1 cellular context compared by ENCODE assay signal in the genomic region with DNA sequence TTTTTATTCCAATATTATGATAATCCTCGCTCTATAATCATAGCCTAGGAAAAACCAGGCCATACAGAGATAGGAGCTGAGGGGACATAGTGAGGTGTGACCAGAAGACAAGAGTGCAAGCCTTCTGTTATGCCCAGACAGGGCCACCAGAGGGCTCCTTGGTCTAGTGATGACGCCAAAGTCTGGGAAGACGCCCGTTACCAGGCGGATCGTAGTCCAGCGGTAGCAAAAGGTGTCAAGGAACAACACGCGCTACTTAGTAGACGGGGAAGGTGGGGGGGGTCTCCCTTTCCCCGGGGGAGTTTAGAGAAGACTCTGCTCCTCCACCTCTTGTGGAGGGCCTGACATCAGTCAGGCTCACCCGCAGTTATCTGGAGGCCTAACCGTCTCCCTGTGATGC.
TF ChIP-seq lines count a peak whose summit lies in the region.

No MANE protein-coding gene starts in this region.

TF ChIP-seq in K562, 482 proteins besides CTCF, POLR2A, EP300 and RAD21 (continued from another document):
- TF ChIP-seq, protein P1, sequence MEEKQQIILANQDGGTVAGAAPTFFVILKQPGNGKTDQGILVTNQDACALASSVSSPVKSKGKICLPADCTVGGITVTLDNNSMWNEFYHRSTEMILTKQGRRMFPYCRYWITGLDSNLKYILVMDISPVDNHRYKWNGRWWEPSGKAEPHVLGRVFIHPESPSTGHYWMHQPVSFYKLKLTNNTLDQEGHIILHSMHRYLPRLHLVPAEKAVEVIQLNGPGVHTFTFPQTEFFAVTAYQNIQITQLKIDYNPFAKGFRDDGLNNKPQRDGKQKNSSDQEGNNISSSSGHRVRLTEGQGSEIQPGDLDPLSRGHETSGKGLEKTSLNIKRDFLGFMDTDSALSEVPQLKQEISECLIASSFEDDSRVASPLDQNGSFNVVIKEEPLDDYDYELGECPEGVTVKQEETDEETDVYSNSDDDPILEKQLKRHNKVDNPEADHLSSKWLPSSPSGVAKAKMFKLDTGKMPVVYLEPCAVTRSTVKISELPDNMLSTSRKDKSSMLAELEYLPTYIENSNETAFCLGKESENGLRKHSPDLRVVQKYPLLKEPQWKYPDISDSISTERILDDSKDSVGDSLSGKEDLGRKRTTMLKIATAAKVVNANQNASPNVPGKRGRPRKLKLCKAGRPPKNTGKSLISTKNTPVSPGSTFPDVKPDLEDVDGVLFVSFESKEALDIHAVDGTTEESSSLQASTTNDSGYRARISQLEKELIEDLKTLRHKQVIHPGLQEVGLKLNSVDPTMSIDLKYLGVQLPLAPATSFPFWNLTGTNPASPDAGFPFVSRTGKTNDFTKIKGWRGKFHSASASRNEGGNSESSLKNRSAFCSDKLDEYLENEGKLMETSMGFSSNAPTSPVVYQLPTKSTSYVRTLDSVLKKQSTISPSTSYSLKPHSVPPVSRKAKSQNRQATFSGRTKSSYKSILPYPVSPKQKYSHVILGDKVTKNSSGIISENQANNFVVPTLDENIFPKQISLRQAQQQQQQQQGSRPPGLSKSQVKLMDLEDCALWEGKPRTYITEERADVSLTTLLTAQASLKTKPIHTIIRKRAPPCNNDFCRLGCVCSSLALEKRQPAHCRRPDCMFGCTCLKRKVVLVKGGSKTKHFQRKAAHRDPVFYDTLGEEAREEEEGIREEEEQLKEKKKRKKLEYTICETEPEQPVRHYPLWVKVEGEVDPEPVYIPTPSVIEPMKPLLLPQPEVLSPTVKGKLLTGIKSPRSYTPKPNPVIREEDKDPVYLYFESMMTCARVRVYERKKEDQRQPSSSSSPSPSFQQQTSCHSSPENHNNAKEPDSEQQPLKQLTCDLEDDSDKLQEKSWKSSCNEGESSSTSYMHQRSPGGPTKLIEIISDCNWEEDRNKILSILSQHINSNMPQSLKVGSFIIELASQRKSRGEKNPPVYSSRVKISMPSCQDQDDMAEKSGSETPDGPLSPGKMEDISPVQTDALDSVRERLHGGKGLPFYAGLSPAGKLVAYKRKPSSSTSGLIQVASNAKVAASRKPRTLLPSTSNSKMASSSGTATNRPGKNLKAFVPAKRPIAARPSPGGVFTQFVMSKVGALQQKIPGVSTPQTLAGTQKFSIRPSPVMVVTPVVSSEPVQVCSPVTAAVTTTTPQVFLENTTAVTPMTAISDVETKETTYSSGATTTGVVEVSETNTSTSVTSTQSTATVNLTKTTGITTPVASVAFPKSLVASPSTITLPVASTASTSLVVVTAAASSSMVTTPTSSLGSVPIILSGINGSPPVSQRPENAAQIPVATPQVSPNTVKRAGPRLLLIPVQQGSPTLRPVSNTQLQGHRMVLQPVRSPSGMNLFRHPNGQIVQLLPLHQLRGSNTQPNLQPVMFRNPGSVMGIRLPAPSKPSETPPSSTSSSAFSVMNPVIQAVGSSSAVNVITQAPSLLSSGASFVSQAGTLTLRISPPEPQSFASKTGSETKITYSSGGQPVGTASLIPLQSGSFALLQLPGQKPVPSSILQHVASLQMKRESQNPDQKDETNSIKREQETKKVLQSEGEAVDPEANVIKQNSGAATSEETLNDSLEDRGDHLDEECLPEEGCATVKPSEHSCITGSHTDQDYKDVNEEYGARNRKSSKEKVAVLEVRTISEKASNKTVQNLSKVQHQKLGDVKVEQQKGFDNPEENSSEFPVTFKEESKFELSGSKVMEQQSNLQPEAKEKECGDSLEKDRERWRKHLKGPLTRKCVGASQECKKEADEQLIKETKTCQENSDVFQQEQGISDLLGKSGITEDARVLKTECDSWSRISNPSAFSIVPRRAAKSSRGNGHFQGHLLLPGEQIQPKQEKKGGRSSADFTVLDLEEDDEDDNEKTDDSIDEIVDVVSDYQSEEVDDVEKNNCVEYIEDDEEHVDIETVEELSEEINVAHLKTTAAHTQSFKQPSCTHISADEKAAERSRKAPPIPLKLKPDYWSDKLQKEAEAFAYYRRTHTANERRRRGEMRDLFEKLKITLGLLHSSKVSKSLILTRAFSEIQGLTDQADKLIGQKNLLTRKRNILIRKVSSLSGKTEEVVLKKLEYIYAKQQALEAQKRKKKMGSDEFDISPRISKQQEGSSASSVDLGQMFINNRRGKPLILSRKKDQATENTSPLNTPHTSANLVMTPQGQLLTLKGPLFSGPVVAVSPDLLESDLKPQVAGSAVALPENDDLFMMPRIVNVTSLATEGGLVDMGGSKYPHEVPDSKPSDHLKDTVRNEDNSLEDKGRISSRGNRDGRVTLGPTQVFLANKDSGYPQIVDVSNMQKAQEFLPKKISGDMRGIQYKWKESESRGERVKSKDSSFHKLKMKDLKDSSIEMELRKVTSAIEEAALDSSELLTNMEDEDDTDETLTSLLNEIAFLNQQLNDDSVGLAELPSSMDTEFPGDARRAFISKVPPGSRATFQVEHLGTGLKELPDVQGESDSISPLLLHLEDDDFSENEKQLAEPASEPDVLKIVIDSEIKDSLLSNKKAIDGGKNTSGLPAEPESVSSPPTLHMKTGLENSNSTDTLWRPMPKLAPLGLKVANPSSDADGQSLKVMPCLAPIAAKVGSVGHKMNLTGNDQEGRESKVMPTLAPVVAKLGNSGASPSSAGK (IDR thresholded peaks at IDR 0.05), result 0 out of 2 replicates have a peak, but pooled peaks have one; percentile 13
TF ChIP-seq in K562: peak in this region for 5; not testable (repeated sequence) for 477.
